ENCODE assay signal across 25 cellular contexts in the genomic region with DNA sequence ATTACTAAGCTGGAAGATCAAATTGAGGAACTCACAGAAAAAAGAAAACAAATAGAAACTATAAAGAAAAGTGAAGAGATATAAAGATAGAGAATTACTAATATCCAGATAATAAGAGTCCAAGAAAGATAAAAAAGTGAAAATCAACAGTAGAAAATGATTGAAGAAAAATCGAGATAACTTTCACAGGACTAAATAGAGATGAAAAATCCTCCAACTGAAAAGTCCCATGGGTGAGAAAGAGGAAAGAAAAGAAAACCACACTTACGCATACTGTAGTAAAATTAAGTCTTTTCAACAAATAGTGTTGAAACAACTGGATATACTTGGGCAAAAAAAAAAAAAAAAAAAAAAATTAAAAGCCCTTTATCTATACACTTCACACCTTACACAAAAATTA. TPM values are rescaled to one million over a fixed set of nuclear protein-coding genes. Genes with fewer than 3 reads are reported as not detected.
"Had no signal": no experiment of that assay in that cellular context is flagged by ENCODE, and none has a peak within 500 bp of the region (broad histone marks: within the 10 kb centered on the region; RNA-seq: fewer than 3 reads in every experiment).

No MANE protein-coding gene starts in this region.

- H3K36me3 Mint-ChIP-seq: natural killer cell treated with Interleukin-12 subunit alpha and Interleukin-12 subunit beta and Interleukin-15 and Interleukin-18, amount 100 ng/mL, for 72 hours; neural progenitor cell had no signal

- DNase-seq: effector memory CD8-positive, alpha-beta T cell; gastrocnemius medialis; heart right ventricle; hypothalamus; islet precursor cell; mammary epithelial cell; nucleus accumbens; ovary; sigmoid colon; stimulated activated CD4-positive, alpha-beta T cell treated with anti-CD3 and anti-CD28 coated beads, Interleukin-2, amount 100 ng/mL, for 24 hours; stimulated activated CD4-positive, alpha-beta T cell treated with anti-CD3 and anti-CD28 coated beads, Interleukin-4, amount 100 ng/mL, for 4 hours; stimulated activated naive CD4-positive, alpha-beta T cell treated with Interleukin-2 at 50 U/mL for 16 hours; trophoblast cell had no signal

- ATAC-seq: effector memory CD8-positive, alpha-beta T cell; gastrocnemius medialis; heart right ventricle; left lobe of liver; natural killer cell treated with Interleukin-12 subunit alpha and Interleukin-12 subunit beta and Interleukin-15 and Interleukin-18, amount 100 ng/mL, for 72 hours had no signal

- H3K4me3 Mint-ChIP-seq: dendritic cell treated with granulocyte-macrophage colony-stimulating factor and Interleukin-4, amounts not matched to agents 40 ng/mL and 50 ng/mL, for 4 days; effector memory CD8-positive, alpha-beta T cell; natural killer cell treated with Interleukin-12 subunit alpha and Interleukin-12 subunit beta and Interleukin-15 and Interleukin-18, amount 100 ng/mL, for 72 hours; neural progenitor cell had no signal

- H3K36me3 ChIP-seq: esophagus muscularis mucosa, gastrocnemius medialis, heart right ventricle, neural progenitor cell, ovary, right atrium auricular region, sigmoid colon had no signal

- H3K9me3 ChIP-seq: esophagus muscularis mucosa, gastrocnemius medialis, heart right ventricle, ovary, right atrium auricular region, sigmoid colon had no signal

- H3K9me3 Mint-ChIP-seq: effector memory CD8-positive, alpha-beta T cell; natural killer cell treated with Interleukin-12 subunit alpha and Interleukin-12 subunit beta and Interleukin-15 and Interleukin-18, amount 100 ng/mL, for 72 hours; neural progenitor cell had no signal

- H3K27ac Mint-ChIP-seq: dendritic cell treated with granulocyte-macrophage colony-stimulating factor and Interleukin-4, amounts not matched to agents 40 ng/mL and 50 ng/mL, for 4 days; effector memory CD8-positive, alpha-beta T cell; natural killer cell treated with Interleukin-12 subunit alpha and Interleukin-12 subunit beta and Interleukin-15 and Interleukin-18, amount 100 ng/mL, for 72 hours; neural progenitor cell had no signal

- H3K4me3 ChIP-seq: esophagus muscularis mucosa, gastrocnemius medialis, heart right ventricle, neural progenitor cell, ovary, right atrium auricular region, sigmoid colon, skin epidermis had no signal

- H3K27me3 ChIP-seq: ovary, right atrium auricular region had no signal

- H3K4me1 ChIP-seq: esophagus muscularis mucosa, gastrocnemius medialis, heart right ventricle, neural progenitor cell, right atrium auricular region, sigmoid colon had no signal

- H3K27ac ChIP-seq: epithelial cell of prostate, esophagus muscularis mucosa, gastrocnemius medialis, heart right ventricle, neural progenitor cell, ovary, right atrium auricular region, sigmoid colon, skin epidermis had no signal

RNA-seq across cellular contexts. Expression of a gene that starts 60.0 kb away (rescaled TPM):
- total RNA-seq: esophagus muscularis mucosa; fibroblast of villous mesenchyme; gastrocnemius medialis; left lobe of liver; lower leg skin; mammary epithelial cell; myocyte; natural killer cell treated with Interleukin-12 subunit alpha and Interleukin-12 subunit beta and Interleukin-15 and Interleukin-18, amount 100 ng/mL, for 72 hours; posterior vena cava; right atrium auricular region; sigmoid colon had no signal
